ENCODE assay signal across 42 cellular contexts in genomic region chr7:101208794-101209193, GRCh38. TPM values are rescaled to one million over a fixed set of nuclear protein-coding genes. Genes with fewer than 3 reads are reported as not detected.
"Had no signal": no experiment of that assay in that cellular context is flagged by ENCODE, and none has a peak within 500 bp of the region (broad histone marks: within the 10 kb centered on the region; RNA-seq: fewer than 3 reads in every experiment).

No MANE protein-coding gene starts in this region.

- H3K27ac Mint-ChIP-seq: activated CD4-positive, alpha-beta memory T cell treated with anti-CD3 and anti-CD28 coated beads for 36 hours; activated CD4-positive, alpha-beta T cell treated with anti-CD3 and anti-CD28 coated beads for 36 hours; activated CD4-positive, alpha-beta T cell treated with anti-CD3 and anti-CD28 coated beads, Interleukin-2, amount 10 ng/mL, durations not matched to agents 24 days and 14 days; activated CD8-positive, alpha-beta memory T cell treated with anti-CD3 and anti-CD28 coated beads, Interleukin-2, amount 10 ng/mL, durations not matched to agents 7 days and 5 days; activated CD8-positive, alpha-beta T cell treated with anti-CD3 and anti-CD28 coated beads, Interleukin-2, amount 10 ng/mL, durations not matched to agents 7 days and 5 days; activated naive CD4-positive, alpha-beta T cell treated with anti-CD3 and anti-CD28 coated beads for 36 hours; activated naive CD4-positive, alpha-beta T cell treated with anti-CD3 and anti-CD28 coated beads, Interleukin-2, amount 50 U/mL, for 24 hours; activated naive CD8-positive, alpha-beta T cell treated with anti-CD3 and anti-CD28 coated beads for 36 hours; activated naive CD8-positive, alpha-beta T cell treated with anti-CD3 and anti-CD28 coated beads, Interleukin-2, amount 50 U/mL, for 24 hours; activated T-helper 1 cell treated with anti-CD3 and anti-CD28 coated beads, Interleukin-12 subunit alpha, Interleukin-12 subunit beta, Interleukin-2, Interleukin-4 antibody, amounts not matched to agents 30 ng/mL and 10 ng/mL and 1 ng/mL, durations not matched to agents 14 hours and 24 hours and 36 hours; activated T-helper 2 cell treated with anti-CD3 and anti-CD28 coated beads, Interferon-gamma antibody, Interleukin-2, Interleukin-4, amounts not matched to agents 10 μg/mL and 5 μg/mL and 100 μg/mL, durations not matched to agents 14 hours and 24 hours and 36 hours; T-helper 17 cell; T-helper 2 cell treated with Interferon-gamma antibody and Interleukin-4, amounts not matched to agents 5 μg/mL and 100 μg/mL, for 36 hours had no signal

- H3K27ac ChIP-seq: adrenal gland, body of pancreas, colonic mucosa, epithelial cell of prostate, esophagus squamous epithelium, gastroesophageal sphincter, WERI-Rb-1 had no signal

- H3K9me3 ChIP-seq: adrenal gland, body of pancreas, colonic mucosa, esophagus squamous epithelium, gastroesophageal sphincter had no signal

- H3K4me1 Mint-ChIP-seq: activated CD8-positive, alpha-beta memory T cell treated with anti-CD3 and anti-CD28 coated beads, Interleukin-2, amount 10 ng/mL, durations not matched to agents 7 days and 5 days; activated naive CD8-positive, alpha-beta T cell treated with anti-CD3 and anti-CD28 coated beads for 36 hours had no signal

- H3K36me3 Mint-ChIP-seq: activated CD8-positive, alpha-beta memory T cell treated with anti-CD3 and anti-CD28 coated beads, Interleukin-2, amount 10 ng/mL, durations not matched to agents 7 days and 5 days had no signal

- H3K4me3 ChIP-seq: adrenal gland, body of pancreas, colonic mucosa, esophagus squamous epithelium, gastroesophageal sphincter had no signal

- H3K36me3 ChIP-seq: colonic mucosa had no signal

- DNase-seq: activated CD4-positive, alpha-beta memory T cell treated with anti-CD3 and anti-CD28 coated beads for 36 hours; activated CD4-positive, alpha-beta T cell treated with anti-CD3 and anti-CD28 coated beads for 36 hours; activated CD4-positive, alpha-beta T cell treated with anti-CD3 and anti-CD28 coated beads, Interleukin-2, amount 10 ng/mL, durations not matched to agents 24 days and 14 days; activated CD4-positive, CD25-positive, alpha-beta regulatory T cell; activated CD4-positive, CD25-positive, alpha-beta regulatory T cell treated with anti-CD3 and anti-CD28 coated beads, Interleukin-2, amount 50 U/mL, for 72 hours; activated CD8-positive, alpha-beta memory T cell treated with anti-CD3 and anti-CD28 coated beads, Interleukin-2, amount 10 ng/mL, durations not matched to agents 7 days and 5 days; activated CD8-positive, alpha-beta memory T cell treated with anti-CD3 and anti-CD28 coated beads, Interleukin-2, amount 50 U/mL, for 4 hours; activated CD8-positive, alpha-beta T cell treated with anti-CD3 and anti-CD28 coated beads, Interleukin-2, amount 10 ng/mL, durations not matched to agents 7 days and 5 days; activated effector memory CD4-positive, alpha-beta T cell treated with anti-CD3 and anti-CD28 coated beads, Interleukin-2, amount 50 U/mL, for 16 hours; activated naive CD4-positive, alpha-beta T cell treated with anti-CD3 and anti-CD28 coated beads for 36 hours; activated naive CD8-positive, alpha-beta T cell treated with anti-CD3 and anti-CD28 coated beads for 36 hours; activated naive CD8-positive, alpha-beta T cell treated with anti-CD3 and anti-CD28 coated beads, Interleukin-2, amount 50 U/mL, for 24 hours; activated T-cell treated with anti-CD3 and anti-CD28 coated beads, Interleukin-2, amount 50 U/mL, for 1 hour; activated T-cell treated with anti-CD3 and anti-CD28 coated beads, Interleukin-2, amount 50 U/mL, for 48 hours; adrenal gland; amygdala; aorta; body of pancreas; caudate nucleus; cerebellar nuclear complex; colonic mucosa; effector CD8-positive, alpha-beta T cell; esophagus squamous epithelium; foreskin melanocyte; T-helper 1 cell; T-helper 17 cell; T1000; WERI-Rb-1 had no signal

- H3K27me3 Mint-ChIP-seq: T-helper 17 cell had no signal

- H3K9me3 Mint-ChIP-seq: activated CD4-positive, alpha-beta memory T cell treated with anti-CD3 and anti-CD28 coated beads for 36 hours; activated CD4-positive, alpha-beta T cell treated with anti-CD3 and anti-CD28 coated beads, Interleukin-2, amount 10 ng/mL, durations not matched to agents 24 days and 14 days; activated naive CD4-positive, alpha-beta T cell treated with anti-CD3 and anti-CD28 coated beads for 36 hours; activated naive CD4-positive, alpha-beta T cell treated with anti-CD3 and anti-CD28 coated beads, Interleukin-2, amount 50 U/mL, for 24 hours; activated naive CD8-positive, alpha-beta T cell treated with anti-CD3 and anti-CD28 coated beads for 36 hours; activated naive CD8-positive, alpha-beta T cell treated with anti-CD3 and anti-CD28 coated beads, Interleukin-2, amount 50 U/mL, for 24 hours; activated T-helper 1 cell treated with anti-CD3 and anti-CD28 coated beads, Interleukin-12 subunit alpha, Interleukin-12 subunit beta, Interleukin-2, Interleukin-4 antibody, amounts not matched to agents 30 ng/mL and 10 ng/mL and 1 ng/mL, durations not matched to agents 14 hours and 24 hours and 36 hours; activated T-helper 2 cell treated with anti-CD3 and anti-CD28 coated beads, Interferon-gamma antibody, Interleukin-2, Interleukin-4, amounts not matched to agents 10 μg/mL and 5 μg/mL and 100 μg/mL, durations not matched to agents 14 hours and 24 hours and 36 hours; T-helper 2 cell treated with Interferon-gamma antibody and Interleukin-4, amounts not matched to agents 5 μg/mL and 100 μg/mL, for 36 hours had no signal

- H3K4me1 ChIP-seq: adrenal gland, body of pancreas, colonic mucosa, esophagus squamous epithelium, gastroesophageal sphincter had no signal

- ATAC-seq: activated CD4-positive, alpha-beta T cell treated with anti-CD3 and anti-CD28 coated beads for 36 hours; activated CD8-positive, alpha-beta memory T cell treated with anti-CD3 and anti-CD28 coated beads, Interleukin-2, amount 10 ng/mL, durations not matched to agents 7 days and 5 days; activated CD8-positive, alpha-beta T cell treated with anti-CD3 and anti-CD28 coated beads, Interleukin-2, amount 10 ng/mL, durations not matched to agents 7 days and 5 days; activated naive CD8-positive, alpha-beta T cell treated with anti-CD3 and anti-CD28 coated beads, Interleukin-2, amount 50 U/mL, for 24 hours; body of pancreas; gastroesophageal sphincter; T-helper 17 cell had no signal

- H3K27me3 ChIP-seq: adrenal gland, body of pancreas, colonic mucosa had no signal

- H3K4me3 Mint-ChIP-seq: activated CD4-positive, alpha-beta memory T cell treated with anti-CD3 and anti-CD28 coated beads for 36 hours; activated CD4-positive, alpha-beta T cell treated with anti-CD3 and anti-CD28 coated beads for 36 hours; activated CD4-positive, alpha-beta T cell treated with anti-CD3 and anti-CD28 coated beads, Interleukin-2, amount 10 ng/mL, durations not matched to agents 24 days and 14 days; activated CD8-positive, alpha-beta memory T cell treated with anti-CD3 and anti-CD28 coated beads, Interleukin-2, amount 10 ng/mL, durations not matched to agents 7 days and 5 days; activated CD8-positive, alpha-beta T cell treated with anti-CD3 and anti-CD28 coated beads, Interleukin-2, amount 10 ng/mL, durations not matched to agents 7 days and 5 days; activated naive CD4-positive, alpha-beta T cell treated with anti-CD3 and anti-CD28 coated beads for 36 hours; activated naive CD4-positive, alpha-beta T cell treated with anti-CD3 and anti-CD28 coated beads, Interleukin-2, amount 50 U/mL, for 24 hours; activated naive CD8-positive, alpha-beta T cell treated with anti-CD3 and anti-CD28 coated beads for 36 hours; activated naive CD8-positive, alpha-beta T cell treated with anti-CD3 and anti-CD28 coated beads, Interleukin-2, amount 50 U/mL, for 24 hours; activated T-helper 1 cell treated with anti-CD3 and anti-CD28 coated beads, Interleukin-12 subunit alpha, Interleukin-12 subunit beta, Interleukin-2, Interleukin-4 antibody, amounts not matched to agents 30 ng/mL and 10 ng/mL and 1 ng/mL, durations not matched to agents 14 hours and 24 hours and 36 hours; T-helper 17 cell; T-helper 2 cell treated with Interferon-gamma antibody and Interleukin-4, amounts not matched to agents 5 μg/mL and 100 μg/mL, for 36 hours had no signal

- FAIRE-seq: endometrium, endothelial cell of umbilical vein had no signal

RNA-seq across cellular contexts. Expression of gene MOGAT3, which starts 8.0 kb away (rescaled TPM):
- total RNA-seq: activated CD4-positive, alpha-beta memory T cell treated with anti-CD3 and anti-CD28 coated beads for 36 hours; activated CD4-positive, alpha-beta T cell treated with anti-CD3 and anti-CD28 coated beads for 36 hours; activated CD4-positive, alpha-beta T cell treated with anti-CD3 and anti-CD28 coated beads, Interleukin-2, amount 10 ng/mL, durations not matched to agents 24 days and 14 days; activated CD8-positive, alpha-beta memory T cell treated with anti-CD3 and anti-CD28 coated beads for 36 hours; activated CD8-positive, alpha-beta memory T cell treated with anti-CD3 and anti-CD28 coated beads, Interleukin-2, amount 10 ng/mL, durations not matched to agents 7 days and 5 days; activated CD8-positive, alpha-beta T cell treated with anti-CD3 and anti-CD28 coated beads, Interleukin-2, amount 10 ng/mL, durations not matched to agents 7 days and 5 days; activated naive CD4-positive, alpha-beta T cell treated with anti-CD3 and anti-CD28 coated beads for 36 hours; activated naive CD8-positive, alpha-beta T cell treated with anti-CD3 and anti-CD28 coated beads for 36 hours; activated T-helper 1 cell treated with anti-CD3 and anti-CD28 coated beads, Interleukin-12 subunit alpha, Interleukin-12 subunit beta, Interleukin-2, Interleukin-4 antibody, amounts not matched to agents 30 ng/mL and 10 ng/mL and 1 ng/mL, durations not matched to agents 14 hours and 24 hours and 36 hours; activated T-helper 2 cell treated with anti-CD3 and anti-CD28 coated beads, Interferon-gamma antibody, Interleukin-2, Interleukin-4, amounts not matched to agents 10 μg/mL and 5 μg/mL and 100 μg/mL, durations not matched to agents 14 hours and 24 hours and 36 hours; adrenal gland; aorta; body of pancreas; dermis microvascular lymphatic vessel endothelial cell; endothelial cell of umbilical vein; esophagus squamous epithelium; fibroblast of lung; fibroblast of villous mesenchyme; gastroesophageal sphincter; glomerular endothelial cell; T-helper 17 cell had no signal
- polyA plus RNA-seq: adrenal gland, endothelial cell of umbilical vein, esophagus, fibroblast of lung had no signal

RNA-seq across cellular contexts. Expression of gene NAT16, which starts 28.7 kb away (rescaled TPM):
- total RNA-seq: activated CD4-positive, alpha-beta memory T cell treated with anti-CD3 and anti-CD28 coated beads for 36 hours; activated CD4-positive, alpha-beta T cell treated with anti-CD3 and anti-CD28 coated beads for 36 hours; activated CD4-positive, alpha-beta T cell treated with anti-CD3 and anti-CD28 coated beads, Interleukin-2, amount 10 ng/mL, durations not matched to agents 24 days and 14 days; activated CD8-positive, alpha-beta memory T cell treated with anti-CD3 and anti-CD28 coated beads for 36 hours; activated CD8-positive, alpha-beta memory T cell treated with anti-CD3 and anti-CD28 coated beads, Interleukin-2, amount 10 ng/mL, durations not matched to agents 7 days and 5 days; activated CD8-positive, alpha-beta T cell treated with anti-CD3 and anti-CD28 coated beads, Interleukin-2, amount 10 ng/mL, durations not matched to agents 7 days and 5 days; activated naive CD4-positive, alpha-beta T cell treated with anti-CD3 and anti-CD28 coated beads for 36 hours; activated naive CD8-positive, alpha-beta T cell treated with anti-CD3 and anti-CD28 coated beads for 36 hours; activated T-helper 2 cell treated with anti-CD3 and anti-CD28 coated beads, Interferon-gamma antibody, Interleukin-2, Interleukin-4, amounts not matched to agents 10 μg/mL and 5 μg/mL and 100 μg/mL, durations not matched to agents 14 hours and 24 hours and 36 hours; aorta; colonic mucosa; dermis microvascular lymphatic vessel endothelial cell; endothelial cell of umbilical vein; esophagus squamous epithelium; fibroblast of lung; fibroblast of villous mesenchyme; gastroesophageal sphincter; glomerular endothelial cell; T-helper 17 cell had no signal
- polyA plus RNA-seq: adrenal gland, aorta, endothelial cell of umbilical vein, esophagus, fibroblast of lung had no signal
